ENCODE assay signal across 30 cellular contexts in genomic region chr9:104412238-104412637, GRCh38.
DNase-seq lines count a peak whose midpoint lies in the region; ATAC-seq and TF ChIP-seq lines count a peak whose summit lies in the region.
"Had no signal": no experiment of that assay in that cellular context is flagged by ENCODE, and none has a peak within 500 bp of the region (broad histone marks: within the 10 kb centered on the region; RNA-seq: fewer than 3 reads in every experiment).

No MANE protein-coding gene starts in this region.

- DNase-seq in DMS53 (lab: John Stamatoyannopoulos, UW) (peak; percentile 44), DMS53 treated with DMSO at 0.1 percent for 48 hours (lab: John Stamatoyannopoulos, UW; ENCODE audit: unreplicated experiment) (no peak), OCI-M1 (lab: John Stamatoyannopoulos, UW) (peak; percentile 57), fibroblast of lung (ENCODE audit: low read depth in 2 of 2) (peak; percentile 0 to 1), globus pallidus (ENCODE audit: low spot score) (no peak), lower lobe of right lung (no peak)
- DNase-seq: 8988T; activated CD4-positive, alpha-beta T cell treated with anti-CD3 and anti-CD28 coated beads for 4 hours; activated CD8-positive, alpha-beta T cell treated with anti-CD3 and anti-CD28 coated beads, Interleukin-2, amount 10 ng/mL, durations not matched to agents 7 days and 5 days; activated naive CD4-positive, alpha-beta T cell treated with anti-CD3 and anti-CD28 coated beads, Interleukin-2, amount 50 U/mL, for 16 hours; amygdala; Caco-2; effector CD4-positive, alpha-beta T cell; heart left ventricle; KG1; naive thymus-derived CD4-positive, alpha-beta T cell; NCI-H146; NCI-H2171 treated with DMSO at 0.1 percent for 48 hours; NCI-H524; nucleus accumbens; stimulated activated CD4-positive, alpha-beta T cell treated with anti-CD3 and anti-CD28 coated beads, Interleukin-4, amount 100 ng/mL, for 1 hour; T1000; thyroid gland; uterus had no signal

- intact Hi-C loops in lower lobe of right lung (cut with DNase I) = no loop called here

- POLR2A ChIA-PET in HEK293 (lab: Yijun Ruan, JAX) = no interaction called here

- ATAC-seq in HG02571 (IDR thresholded peaks at IDR 0.05; ENCODE audit: unreplicated experiment) (no peak), lower lobe of right lung (no peak)
- ATAC-seq: activated CD8-positive, alpha-beta T cell treated with anti-CD3 and anti-CD28 coated beads, Interleukin-2, amount 10 ng/mL, durations not matched to agents 7 days and 5 days; heart left ventricle; naive thymus-derived CD4-positive, alpha-beta T cell; sciatic nerve had no signal

- H3K9me3 ChIP-seq in HEK293 (ENCODE audit: control insufficient read depth, insufficient read depth, low read depth, low read length) (no peaks in the 10 kb centered on the region), fibroblast of lung (ENCODE audit: control insufficient read depth, insufficient read depth, low read depth, low read length) (no peaks in the 10 kb centered on the region), lower lobe of right lung (peaks cover 18% of the 10 kb centered on the region)
- H3K9me3 ChIP-seq: thyroid gland, uterus had no signal

- H4K20me1 ChIP-seq in fibroblast of lung (ENCODE audit: control insufficient read depth, extremely low read depth, insufficient read depth, low read length) = no peaks in the 10 kb centered on the region

- H3K4me1 ChIP-seq in HEK293 (ENCODE audit: control insufficient read depth, insufficient read depth, low read length) (no peaks in the 10 kb centered on the region), fibroblast of lung (ENCODE audit: control insufficient read depth, extremely low read depth, insufficient read depth, low read length) (no peaks in the 10 kb centered on the region), lower lobe of right lung (no peaks in the 10 kb centered on the region)
- H3K4me1 ChIP-seq: Caco-2, heart left ventricle, SJSA1, thyroid gland, uterus had no signal

- H3K36me3 ChIP-seq in HEK293 (ENCODE audit: control insufficient read depth in 2 of 2, insufficient read depth in 1 of 2, low read length in 2 of 2) = no peaks in the 10 kb centered on the region
- no peaks in the 10 kb centered on the region for H3K36me3 ChIP-seq in fibroblast of lung (ENCODE audit: control insufficient read depth, insufficient read depth, low read length)
- no peaks in the 10 kb centered on the region for H3K36me3 ChIP-seq in lower lobe of right lung
- H3K36me3 ChIP-seq: heart left ventricle, SJSA1, thyroid gland, uterus had no signal

- H3K4me2 ChIP-seq in fibroblast of lung (ENCODE audit: extremely low read depth, insufficient read depth, low read length) = no peak overlapping the region

- H2AFZ ChIP-seq in fibroblast of lung (ENCODE audit: low read length) = no peak overlapping the region

- H3K27me3 ChIP-seq in fibroblast of lung (ENCODE audit: control insufficient read depth, insufficient read depth, low read length) = no peaks in the 10 kb centered on the region
- H3K27me3 ChIP-seq in lower lobe of right lung (ENCODE audit: low read depth) = no peaks in the 10 kb centered on the region
- H3K27me3 ChIP-seq: heart left ventricle, SJSA1, thyroid gland, uterus had no signal

- H3K27ac ChIP-seq in HEK293 (ENCODE audit: extremely low read depth, low read depth, low read length) (no peak overlapping the region), fibroblast of lung (ENCODE audit: insufficient read depth, low read length) (no peak overlapping the region), lower lobe of right lung (no peak overlapping the region)
- H3K27ac ChIP-seq: heart left ventricle, RWPE1, SJSA1, thyroid gland, uterus, VCaP had no signal

- no peak overlapping the region for H3K9ac ChIP-seq in fibroblast of lung (ENCODE audit: insufficient read depth, low read length)

- H3K4me3 ChIP-seq in HEK293 (ENCODE audit: low read depth, low read length) (no peak overlapping the region), fibroblast of lung (replicated peaks in 1 of 4; ENCODE audit: control extremely low read depth in 1 of 4, insufficient read depth in 1 of 4, low read depth in 3 of 4, low read length in 4 of 4) (no peak overlapping the region), lower lobe of right lung (no peak overlapping the region)
- H3K4me3 ChIP-seq: heart left ventricle, SJSA1, thyroid gland, uterus had no signal

- TF ChIP-seq CTCF in HEK293 (tag by site-specific recombination; IDR thresholded peaks at IDR 0.05) = no peak
- no peak for TF ChIP-seq CTCF in fibroblast of lung (conservative IDR thresholded peaks at IDR 0.05 in 1 of 2, IDR thresholded peaks at IDR 0.05 in 1 of 2; ENCODE audit: low read depth in 1 of 2, low read length in 2 of 2)
- TF ChIP-seq CTCF in lower lobe of right lung (IDR thresholded peaks at IDR 0.05) = no peak

- no peaks in the 10 kb centered on the region for H3K79me2 ChIP-seq in fibroblast of lung (ENCODE audit: control insufficient read depth, insufficient read depth, low read length)

- CTCF ChIA-PET in HEK293 (lab: Yijun Ruan, JAX) = no interaction called here

TF ChIP-seq in HEK293, 187 proteins besides CTCF, POLR2A, EP300 and RAD21:
- TF ChIP-seq ZBTB48 (tag by site-specific recombination; IDR thresholded peaks at IDR 0.05) (no peak), SETDB1 (IDR thresholded peaks at IDR 0.05; ENCODE audit: insufficient read length, low read length) (peak; percentile 93), ZSCAN30 (tag by site-specific recombination; IDR thresholded peaks at IDR 0.05) (no peak), ZBTB20 (tag by site-specific recombination; IDR thresholded peaks at IDR 0.05) (no peak), ZNF704 (tag by site-specific recombination; IDR thresholded peaks at IDR 0.05) (no peak), ZNF777 (tag by site-specific recombination; IDR thresholded peaks at IDR 0.05; ENCODE audit: borderline replicate concordance) (no peak), KLF7 (tag by site-specific recombination; IDR thresholded peaks at IDR 0.05; ENCODE audit: borderline replicate concordance) (no peak), YY1 (tag by site-specific recombination; IDR thresholded peaks at IDR 0.05) (no peak)

Comparison
In these comparisons a context has a peak if more than half of its experiments do, and no peak if none do; other contexts are left out.
1. DNase-seq: peak in DMS53 (single experiment), OCI-M1 (single experiment) and fibroblast of lung (2 of 2); none in DMS53 treated with DMSO at 0.1 percent for 48 hours (single experiment), globus pallidus (single experiment) and lower lobe of right lung (single experiment).